In the genomic region with DNA sequence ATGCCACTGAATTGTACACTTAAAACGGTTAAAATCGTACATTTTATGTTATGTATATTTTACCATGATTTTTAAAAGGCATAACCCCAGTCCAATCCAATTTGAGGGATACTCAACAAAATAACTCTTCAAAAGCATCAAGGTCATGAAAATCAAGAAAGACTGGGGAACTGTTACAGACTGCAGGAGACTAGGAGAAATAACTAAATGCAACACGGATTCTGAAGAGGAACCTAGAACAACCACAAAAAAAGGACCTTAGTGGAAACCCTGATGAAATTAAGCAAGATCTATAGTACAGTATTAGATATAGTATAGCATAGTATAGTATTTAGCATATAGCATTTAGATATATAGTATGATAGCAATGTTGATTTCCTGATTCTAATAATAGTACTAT, we compare ENCODE assay signal across 19 cellular contexts.
"Had no signal": no experiment of that assay in that cellular context is flagged by ENCODE, and none has a peak within 500 bp of the region (broad histone marks: within the 10 kb centered on the region; RNA-seq: fewer than 3 reads in every experiment).

No MANE protein-coding gene starts in this region.

- H3K27me3 Mint-ChIP-seq: activated CD4-positive, alpha-beta memory T cell treated with anti-CD3 and anti-CD28 coated beads, Interleukin-2, amount 10 ng/mL, durations not matched to agents 7 days and 5 days; activated CD8-positive, alpha-beta memory T cell treated with anti-CD3 and anti-CD28 coated beads, Interleukin-2, amount 10 ng/mL, durations not matched to agents 7 days and 5 days; activated naive CD8-positive, alpha-beta T cell treated with anti-CD3 and anti-CD28 coated beads, Interleukin-2, amount 10 ng/mL, durations not matched to agents 7 days and 5 days; stimulated activated naive B cell treated with anti-CD40 and anti-IgM and Interleukin-4, amounts not matched to agents 10 μg/mL and 1 μg/mL and 100 μg/mL, for 72 hours had no signal

- H3K9me3 Mint-ChIP-seq: activated CD4-positive, alpha-beta memory T cell treated with anti-CD3 and anti-CD28 coated beads, Interleukin-2, amount 10 ng/mL, durations not matched to agents 7 days and 5 days; activated naive CD8-positive, alpha-beta T cell treated with anti-CD3 and anti-CD28 coated beads, Interleukin-2, amount 10 ng/mL, durations not matched to agents 7 days and 5 days; activated T-cell treated with anti-CD3 and anti-CD28 coated beads, Interleukin-2, amount 50 U/mL, for 24 hours; activated T-helper 2 cell treated with anti-CD3 and anti-CD28 coated beads, Interferon-gamma antibody, Interleukin-2, Interleukin-4, amounts not matched to agents 10 μg/mL and 5 μg/mL and 100 μg/mL, durations not matched to agents 14 hours and 24 hours and 36 hours; stimulated activated naive B cell treated with anti-CD40 and anti-IgM and Interleukin-4, amounts not matched to agents 10 μg/mL and 1 μg/mL and 100 μg/mL, for 72 hours had no signal

- H3K27ac Mint-ChIP-seq: activated CD4-positive, alpha-beta memory T cell treated with anti-CD3 and anti-CD28 coated beads, Interleukin-2, amount 10 ng/mL, durations not matched to agents 7 days and 5 days; activated CD8-positive, alpha-beta memory T cell treated with anti-CD3 and anti-CD28 coated beads, Interleukin-2, amount 10 ng/mL, durations not matched to agents 7 days and 5 days; activated naive CD8-positive, alpha-beta T cell treated with anti-CD3 and anti-CD28 coated beads, Interleukin-2, amount 10 ng/mL, durations not matched to agents 7 days and 5 days; activated T-cell treated with anti-CD3 and anti-CD28 coated beads, Interleukin-2, amount 50 U/mL, for 24 hours; activated T-helper 2 cell treated with anti-CD3 and anti-CD28 coated beads, Interferon-gamma antibody, Interleukin-2, Interleukin-4, amounts not matched to agents 10 μg/mL and 5 μg/mL and 100 μg/mL, durations not matched to agents 14 hours and 24 hours and 36 hours; brain; nephron; stimulated activated naive B cell treated with anti-CD40 and anti-IgM and Interleukin-4, amounts not matched to agents 10 μg/mL and 1 μg/mL and 100 μg/mL, for 72 hours had no signal

- ATAC-seq: activated CD8-positive, alpha-beta memory T cell treated with anti-CD3 and anti-CD28 coated beads, Interleukin-2, amount 10 ng/mL, durations not matched to agents 7 days and 5 days; left lobe of liver; stimulated activated naive B cell treated with anti-CD40 and anti-IgM and Interleukin-4, amounts not matched to agents 10 μg/mL and 1 μg/mL and 100 μg/mL, for 72 hours had no signal

- H3K4me3 Mint-ChIP-seq: activated CD4-positive, alpha-beta memory T cell treated with anti-CD3 and anti-CD28 coated beads, Interleukin-2, amount 10 ng/mL, durations not matched to agents 7 days and 5 days; activated CD8-positive, alpha-beta memory T cell treated with anti-CD3 and anti-CD28 coated beads, Interleukin-2, amount 10 ng/mL, durations not matched to agents 7 days and 5 days; activated naive CD8-positive, alpha-beta T cell treated with anti-CD3 and anti-CD28 coated beads, Interleukin-2, amount 10 ng/mL, durations not matched to agents 7 days and 5 days; activated T-cell treated with anti-CD3 and anti-CD28 coated beads, Interleukin-2, amount 50 U/mL, for 24 hours; brain; nephron; stimulated activated naive B cell treated with anti-CD40 and anti-IgM and Interleukin-4, amounts not matched to agents 10 μg/mL and 1 μg/mL and 100 μg/mL, for 72 hours had no signal

- DNase-seq: activated CD4-positive, alpha-beta memory T cell treated with anti-CD3 and anti-CD28 coated beads, Interleukin-2, amount 10 ng/mL, durations not matched to agents 7 days and 5 days; activated CD4-positive, alpha-beta T cell treated with anti-CD3 and anti-CD28 coated beads for 4 hours; activated CD8-positive, alpha-beta memory T cell treated with anti-CD3 and anti-CD28 coated beads, Interleukin-2, amount 10 ng/mL, durations not matched to agents 7 days and 5 days; activated naive CD4-positive, alpha-beta T cell treated with Interleukin-2 at 50 U/mL for 16 hours; activated naive CD8-positive, alpha-beta T cell treated with anti-CD3 and anti-CD28 coated beads, Interleukin-2, amount 10 ng/mL, durations not matched to agents 7 days and 5 days; activated T-cell treated with anti-CD3 and anti-CD28 coated beads, Interleukin-2, amount 50 U/mL, for 24 hours; central memory CD4-positive, alpha-beta T cell; erythroblast; foreskin melanocyte; hypothalamus; kidney; midbrain; occipital lobe; posterior cingulate gyrus; stimulated activated naive B cell treated with anti-CD40 and anti-IgM and Interleukin-4, amounts not matched to agents 10 μg/mL and 1 μg/mL and 100 μg/mL, for 72 hours had no signal

- H3K36me3 Mint-ChIP-seq: brain had no signal
